ENCODE assay signal across 36 cellular contexts in genomic region chr9:15525958-15526357, GRCh38.
"Had no signal": no experiment of that assay in that cellular context is flagged by ENCODE, and none has a peak within 500 bp of the region (broad histone marks: within the 10 kb centered on the region; RNA-seq: fewer than 3 reads in every experiment).

No MANE protein-coding gene starts in this region.

- FAIRE-seq: bronchial epithelial cell had no signal

- H3K27ac Mint-ChIP-seq: activated CD4-positive, alpha-beta memory T cell treated with anti-CD3 and anti-CD28 coated beads, Interleukin-2, amount 10 ng/mL, durations not matched to agents 7 days and 5 days; activated CD4-positive, alpha-beta T cell treated with anti-CD3 and anti-CD28 coated beads for 36 hours; activated CD4-positive, alpha-beta T cell treated with anti-CD3 and anti-CD28 coated beads, Interleukin-2, amount 10 ng/mL, durations not matched to agents 7 days and 5 days; activated CD8-positive, alpha-beta memory T cell treated with anti-CD3 and anti-CD28 coated beads, Interleukin-2, amount 10 ng/mL, durations not matched to agents 7 days and 5 days; activated CD8-positive, alpha-beta T cell treated with anti-CD3 and anti-CD28 coated beads, Interleukin-2, amount 10 ng/mL, durations not matched to agents 7 days and 5 days; activated naive CD4-positive, alpha-beta T cell treated with anti-CD3 and anti-CD28 coated beads, Interleukin-2, amount 10 ng/mL, durations not matched to agents 7 days and 5 days; activated naive CD4-positive, alpha-beta T cell treated with anti-CD3 and anti-CD28 coated beads, Interleukin-2, amount 50 U/mL, for 24 hours; activated naive CD8-positive, alpha-beta T cell; activated naive CD8-positive, alpha-beta T cell treated with anti-CD3 and anti-CD28 coated beads, Interleukin-2, amount 10 ng/mL, durations not matched to agents 7 days and 5 days; activated naive CD8-positive, alpha-beta T cell treated with anti-CD3 and anti-CD28 coated beads, Interleukin-2, amount 50 U/mL, for 24 hours; activated T-cell treated with anti-CD3 and anti-CD28 coated beads, Interleukin-2, amount 50 U/mL, for 24 hours; activated T-helper 2 cell treated with anti-CD3 and anti-CD28 coated beads, Interferon-gamma antibody, Interleukin-2, Interleukin-4, amounts not matched to agents 10 μg/mL and 5 μg/mL and 100 μg/mL, durations not matched to agents 14 hours and 24 hours and 36 hours; brain; T-helper 1 cell treated with Interleukin-12 subunit alpha and Interleukin-12 subunit beta and Interleukin-4 antibody, amounts not matched to agents 30 μg/mL and 1 μg/mL, for 36 hours; T-helper 2 cell treated with Interferon-gamma antibody and Interleukin-4, amounts not matched to agents 5 μg/mL and 100 μg/mL, for 36 hours had no signal

- H3K4me3 Mint-ChIP-seq: activated CD4-positive, alpha-beta memory T cell treated with anti-CD3 and anti-CD28 coated beads, Interleukin-2, amount 10 ng/mL, durations not matched to agents 7 days and 5 days; activated CD4-positive, alpha-beta T cell treated with anti-CD3 and anti-CD28 coated beads for 36 hours; activated CD4-positive, alpha-beta T cell treated with anti-CD3 and anti-CD28 coated beads, Interleukin-2, amount 10 ng/mL, durations not matched to agents 7 days and 5 days; activated CD8-positive, alpha-beta memory T cell treated with anti-CD3 and anti-CD28 coated beads, Interleukin-2, amount 10 ng/mL, durations not matched to agents 7 days and 5 days; activated CD8-positive, alpha-beta T cell treated with anti-CD3 and anti-CD28 coated beads, Interleukin-2, amount 10 ng/mL, durations not matched to agents 7 days and 5 days; activated naive CD4-positive, alpha-beta T cell treated with anti-CD3 and anti-CD28 coated beads, Interleukin-2, amount 10 ng/mL, durations not matched to agents 7 days and 5 days; activated naive CD4-positive, alpha-beta T cell treated with anti-CD3 and anti-CD28 coated beads, Interleukin-2, amount 50 U/mL, for 24 hours; activated naive CD8-positive, alpha-beta T cell; activated naive CD8-positive, alpha-beta T cell treated with anti-CD3 and anti-CD28 coated beads, Interleukin-2, amount 10 ng/mL, durations not matched to agents 7 days and 5 days; activated naive CD8-positive, alpha-beta T cell treated with anti-CD3 and anti-CD28 coated beads, Interleukin-2, amount 50 U/mL, for 24 hours; activated T-cell treated with anti-CD3 and anti-CD28 coated beads, Interleukin-2, amount 50 U/mL, for 24 hours; brain; central memory CD8-positive, alpha-beta T cell; T-helper 1 cell treated with Interleukin-12 subunit alpha and Interleukin-12 subunit beta and Interleukin-4 antibody, amounts not matched to agents 30 μg/mL and 1 μg/mL, for 36 hours; T-helper 2 cell treated with Interferon-gamma antibody and Interleukin-4, amounts not matched to agents 5 μg/mL and 100 μg/mL, for 36 hours had no signal

- H3K27ac ChIP-seq: ascending aorta, cardiac muscle cell had no signal

- H3K4me1 Mint-ChIP-seq: activated CD4-positive, alpha-beta T cell treated with anti-CD3 and anti-CD28 coated beads, Interleukin-2, amount 10 ng/mL, durations not matched to agents 7 days and 5 days; activated naive CD4-positive, alpha-beta T cell treated with anti-CD3 and anti-CD28 coated beads, Interleukin-2, amount 10 ng/mL, durations not matched to agents 7 days and 5 days; activated naive CD8-positive, alpha-beta T cell treated with anti-CD3 and anti-CD28 coated beads, Interleukin-2, amount 10 ng/mL, durations not matched to agents 7 days and 5 days; brain; central memory CD8-positive, alpha-beta T cell had no signal

- H3K4me3 ChIP-seq: ascending aorta, cardiac muscle cell had no signal

- H3K9me3 ChIP-seq: ascending aorta had no signal

- H3K27me3 ChIP-seq: ascending aorta, cardiac muscle cell had no signal

- H3K27me3 Mint-ChIP-seq: activated naive CD8-positive, alpha-beta T cell; activated T-cell treated with anti-CD3 and anti-CD28 coated beads, Interleukin-2, amount 50 U/mL, for 24 hours; brain had no signal

- H3K36me3 ChIP-seq: ascending aorta, cardiac muscle cell had no signal

- H3K36me3 Mint-ChIP-seq: activated CD8-positive, alpha-beta memory T cell treated with anti-CD3 and anti-CD28 coated beads, Interleukin-2, amount 10 ng/mL, durations not matched to agents 7 days and 5 days; activated naive CD4-positive, alpha-beta T cell treated with anti-CD3 and anti-CD28 coated beads, Interleukin-2, amount 10 ng/mL, durations not matched to agents 7 days and 5 days; activated naive CD4-positive, alpha-beta T cell treated with anti-CD3 and anti-CD28 coated beads, Interleukin-2, amount 50 U/mL, for 24 hours; activated naive CD8-positive, alpha-beta T cell treated with anti-CD3 and anti-CD28 coated beads, Interleukin-2, amount 10 ng/mL, durations not matched to agents 7 days and 5 days; brain had no signal

- H3K9me3 Mint-ChIP-seq: activated CD4-positive, alpha-beta memory T cell treated with anti-CD3 and anti-CD28 coated beads, Interleukin-2, amount 10 ng/mL, durations not matched to agents 7 days and 5 days; activated CD4-positive, alpha-beta T cell treated with anti-CD3 and anti-CD28 coated beads, Interleukin-2, amount 10 ng/mL, durations not matched to agents 7 days and 5 days; activated naive CD4-positive, alpha-beta T cell treated with anti-CD3 and anti-CD28 coated beads, Interleukin-2, amount 10 ng/mL, durations not matched to agents 7 days and 5 days; activated naive CD4-positive, alpha-beta T cell treated with anti-CD3 and anti-CD28 coated beads, Interleukin-2, amount 50 U/mL, for 24 hours; activated naive CD8-positive, alpha-beta T cell treated with anti-CD3 and anti-CD28 coated beads, Interleukin-2, amount 10 ng/mL, durations not matched to agents 7 days and 5 days; activated naive CD8-positive, alpha-beta T cell treated with anti-CD3 and anti-CD28 coated beads, Interleukin-2, amount 50 U/mL, for 24 hours; activated T-cell treated with anti-CD3 and anti-CD28 coated beads, Interleukin-2, amount 50 U/mL, for 24 hours; activated T-helper 2 cell treated with anti-CD3 and anti-CD28 coated beads, Interferon-gamma antibody, Interleukin-2, Interleukin-4, amounts not matched to agents 10 μg/mL and 5 μg/mL and 100 μg/mL, durations not matched to agents 14 hours and 24 hours and 36 hours; brain; central memory CD8-positive, alpha-beta T cell; T-helper 1 cell treated with Interleukin-12 subunit alpha and Interleukin-12 subunit beta and Interleukin-4 antibody, amounts not matched to agents 30 μg/mL and 1 μg/mL, for 36 hours; T-helper 2 cell treated with Interferon-gamma antibody and Interleukin-4, amounts not matched to agents 5 μg/mL and 100 μg/mL, for 36 hours had no signal

- DNase-seq: activated CD4-positive, alpha-beta memory T cell treated with anti-CD3 and anti-CD28 coated beads, Interleukin-2, amount 10 ng/mL, durations not matched to agents 7 days and 5 days; activated CD4-positive, alpha-beta T cell treated with anti-CD3 and anti-CD28 coated beads for 1 hour; activated CD4-positive, alpha-beta T cell treated with anti-CD3 and anti-CD28 coated beads for 36 hours; activated CD4-positive, alpha-beta T cell treated with anti-CD3 and anti-CD28 coated beads for 48 hours; activated CD4-positive, alpha-beta T cell treated with anti-CD3 and anti-CD28 coated beads, Interleukin-2, amount 10 ng/mL, durations not matched to agents 7 days and 5 days; activated CD4-positive, alpha-beta T cell treated with anti-CD3 and anti-CD28 coated beads, Interleukin-2, amount 50 U/mL, for 48 hours; activated CD4-positive, CD25-positive, alpha-beta regulatory T cell; activated CD8-positive, alpha-beta memory T cell treated with anti-CD3 and anti-CD28 coated beads for 24 hours; activated CD8-positive, alpha-beta memory T cell treated with anti-CD3 and anti-CD28 coated beads, Interleukin-2, amount 10 ng/mL, durations not matched to agents 7 days and 5 days; activated CD8-positive, alpha-beta memory T cell treated with anti-CD3 and anti-CD28 coated beads, Interleukin-2, amount 50 U/mL, for 48 hours; activated CD8-positive, alpha-beta T cell treated with anti-CD3 and anti-CD28 coated beads, Interleukin-2, amount 10 ng/mL, durations not matched to agents 7 days and 5 days; activated effector memory CD4-positive, alpha-beta T cell treated with Interleukin-2 at 50 U/mL for 16 hours; activated gamma-delta T cell; activated naive CD4-positive, alpha-beta T cell treated with anti-CD3 and anti-CD28 coated beads, Interleukin-2, amount 10 ng/mL, durations not matched to agents 7 days and 5 days; activated naive CD4-positive, alpha-beta T cell treated with Interleukin-2 at 50 U/mL for 16 hours; activated naive CD8-positive, alpha-beta T cell treated with anti-CD3 and anti-CD28 coated beads, Interleukin-2, amount 10 ng/mL, durations not matched to agents 7 days and 5 days; activated naive CD8-positive, alpha-beta T cell treated with anti-CD3 and anti-CD28 coated beads, Interleukin-2, amount 50 U/mL, for 24 hours; activated T-cell treated with anti-CD3 and anti-CD28 coated beads, Interleukin-2, amount 50 U/mL, for 24 hours; activated T-cell treated with anti-CD3 and anti-CD28 coated beads, Interleukin-2, amount 50 U/mL, for 48 hours; amygdala; anterior cingulate cortex; caudate nucleus; SW 1271; T-helper 1 cell; T-helper 2 cell; T-helper 9 cell had no signal

- H3K4me1 ChIP-seq: ascending aorta had no signal
